ENCODE assay signal across 8 cellular contexts in genomic region chr1:113928129-113928949, GRCh38. TPM values are rescaled to one million over a fixed set of nuclear protein-coding genes. Genes with fewer than 3 reads are reported as not detected.
DNase-seq lines count a peak whose midpoint lies in the region; ATAC-seq, FAIRE-seq and TF ChIP-seq lines count a peak whose summit lies in the region.

No MANE protein-coding gene starts in this region.

- H2BK120ac ChIP-seq in H1 (replicated peaks; ENCODE audit: low read depth, low read length): no peak overlapping the region

- H3K4me1 ChIP-seq in Peyer's patch: peaks cover 0 to 22% (median 9%) of the 10 kb centered on the region in 4 donors
- H3K4me1 ChIP-seq in H1 (replicated peaks in 1 of 4; ENCODE audit: control insufficient read depth in 3 of 4, insufficient read depth in 4 of 4, low read length in 3 of 4): peaks cover 0 to 4% (median under 1%) of the 10 kb centered on the region in 4 experiments; a peak in 4 of 7 replicates

- H3K4me2 ChIP-seq in H1 (ENCODE audit: insufficient read depth in 1 of 2, low read depth in 2 of 2, low read length in 2 of 2): peak overlapping the region; percentile 81 to 84

- 61% methylated on average over 7 of the region's 7 CpGs; no CpG with 5 or more reads in 1 of the 2 experiments for WGBS in H1 (ENCODE audit: extremely low coverage in 1 of 2, insufficient coverage in 1 of 2, insufficient read length in 1 of 2, insufficient replicate concordance in 2 of 2, low coverage in 1 of 2, low lambda C conversion rate in 2 of 2, missing lambda C conversion rate in 1 of 2), 2 experiments

- no peak overlapping the region for H3K23ac ChIP-seq in H1 (ENCODE audit: insufficient read length)

- no peak overlapping the region for H2BK12ac ChIP-seq in H1 (ENCODE audit: low read depth, low read length)

- H2AK5ac ChIP-seq in H1 (ENCODE audit: low read depth, low read length): no peak overlapping the region

- H3K36me3 Mint-ChIP-seq in CD14-positive monocyte: peaks cover 0 to 2% of the 10 kb centered on the region in 2 donors
- H3K36me3 Mint-ChIP-seq in naive B cell: no peaks in the 10 kb centered on the region

- no peaks in the 10 kb centered on the region for H3K9me3 Mint-ChIP-seq in CD14-positive monocyte
- no peaks in the 10 kb centered on the region for H3K9me3 Mint-ChIP-seq in naive B cell

- H4K8ac ChIP-seq in H1 (ENCODE audit: extremely low read depth, insufficient read depth, low read length): no peak overlapping the region

- POLR2A ChIA-PET in H1 (lab: Charles Lee; ENCODE audit: partially characterized antibody): interaction anchor here (0.9 to 4.4 kb wide), 5 partner anchors 21 to 169 kb away, joined by 3 to 66 read pairs (median 5); partner anchors contain the start of genes AP4B1, DCLRE1B, PHTF1 and RSBN1

- no peak overlapping the region for H3K4ac ChIP-seq in H1 (replicated peaks; ENCODE audit: insufficient read length, low read depth, low read length)

- no peaks in the 10 kb centered on the region for H3K9me3 ChIP-seq in Peyer's patch
- H3K9me3 ChIP-seq in H1 (ENCODE audit: insufficient read depth in 2 of 2, low read depth in 1 of 2, low read length in 1 of 2): no peaks in the 10 kb centered on the region

- H2BK20ac ChIP-seq in H1 (ENCODE audit: low read length): no peak overlapping the region

- H3K14ac ChIP-seq in H1 (ENCODE audit: insufficient read length): no peak overlapping the region

- H4K5ac ChIP-seq in H1 (ENCODE audit: insufficient read length, low read depth, low read length): no peak overlapping the region

- H3K4me3 ChIP-seq in Peyer's patch (peak overlapping the region; percentile 68 to 98 (median 93)), H1 (ENCODE audit: extremely low read depth in 1 of 4, insufficient read depth in 2 of 4, low read depth in 3 of 4, low read length in 4 of 4) (peak overlapping the region; percentile 91 to 99 (median 94))

- H3K27me3 ChIP-seq in Peyer's patch (no peaks in the 10 kb centered on the region), H1 (replicated peaks in 1 of 4; ENCODE audit: control insufficient read depth in 3 of 4, extremely low read depth in 1 of 4, insufficient read depth in 3 of 4, low read length in 3 of 4) (no peaks in the 10 kb centered on the region; a peak in 1 of 7 replicates)

- H3K18ac ChIP-seq in H1 (ENCODE audit: extremely low read depth, low read length): no peak overlapping the region

- CTCF ChIA-PET in H1 (lab: Charles Lee; ENCODE audit: partially characterized antibody): interaction anchor here (0.8 to 4.5 kb wide), 4 partner anchors 12 to 35 kb away, joined by 3 to 20 read pairs (median 6); partner anchors contain the start of genes AP4B1 and DCLRE1B

- FAIRE-seq in H1 (lab: Jason Lieb, UNC): no peak

- H3K9ac ChIP-seq in H1 (replicated peaks in 1 of 4; ENCODE audit: extremely low read depth in 1 of 4, low read depth in 3 of 4, low read length in 3 of 4): peak overlapping the region in 1 of 4 experiments; percentile 35; a peak in 1 of 7 replicates

- no peak for TF ChIP-seq EP300 in H1 (IDR thresholded peaks at IDR 0.05; ENCODE audit: borderline replicate concordance in 1 of 2, low read depth in 2 of 2, low read length in 2 of 2)

- TF ChIP-seq RAD21 in H1 (IDR thresholded peaks at IDR 0.05 in 1 of 2, conservative IDR thresholded peaks at IDR 0.05 in 1 of 2; ENCODE audit: low read depth in 2 of 2, low read length in 2 of 2): no peak

- H2AFZ ChIP-seq in H1 (ENCODE audit: low read length): peak overlapping the region; percentile 97

- H3K4me1 Mint-ChIP-seq in CD14-positive monocyte (peaks cover 51% of the 10 kb centered on the region), naive B cell (peaks cover 47 to 50% (median 48%) of the 10 kb centered on the region in 3 donors)

- H4K91ac ChIP-seq in H1 (replicated peaks; ENCODE audit: insufficient read length, low read length): no peak overlapping the region

- intact Hi-C loops in CD14-positive monocyte (cut with micrococcal nuclease): no loop called here

- no peaks in the 10 kb centered on the region for H3K36me3 ChIP-seq in Peyer's patch
- H3K36me3 ChIP-seq in H1 (ENCODE audit: control insufficient read depth in 2 of 4, insufficient read depth in 4 of 4, low read length in 3 of 4): no peaks in the 10 kb centered on the region

- peak overlapping the region; percentile 95 to 99 for H3K4me3 Mint-ChIP-seq in CD14-positive monocyte
- H3K4me3 Mint-ChIP-seq in naive B cell: peak overlapping the region; percentile 86 to 100 (median 99)

- ATAC-seq in GM21529 (IDR thresholded peaks at IDR 0.05; ENCODE audit: unreplicated experiment) (peak; percentile 28), naive B cell (ENCODE audit: low read depth in 2 of 2) (no peak), HG03097 (IDR thresholded peaks at IDR 0.05; ENCODE audit: low FRiP score, unreplicated experiment) (no peak)

- H4K20me1 ChIP-seq in H1 (replicated peaks in 1 of 2; ENCODE audit: control insufficient read depth in 1 of 2, insufficient read depth in 2 of 2, low read length in 2 of 2): peaks cover 0 to 4% of the 10 kb centered on the region in 2 experiments

- H3K27ac Mint-ChIP-seq in CD14-positive monocyte (peak overlapping the region; percentile 98 to 100 (median 100)), naive B cell (peak overlapping the region; percentile 100)

- H2BK15ac ChIP-seq in H1 (ENCODE audit: low read length): no peak overlapping the region

- 0 out of 2 replicates have a peak, but pooled peaks cover 3% of the 10 kb centered on the region for H3K79me1 ChIP-seq in H1 (ENCODE audit: low read depth, low read length)

- TF ChIP-seq CTCF in CD14-positive monocyte (IDR thresholded peaks at IDR 0.05): no peak
- TF ChIP-seq CTCF in Peyer's patch (IDR thresholded peaks at IDR 0.05): no peak
- TF ChIP-seq CTCF in H1 (IDR thresholded peaks at IDR 0.05; ENCODE audit: control extremely low read depth in 1 of 3, insufficient read depth in 1 of 3, low read depth in 1 of 3, low read length in 3 of 3): no peak

- no peak overlapping the region for H3K56ac ChIP-seq in H1 (replicated peaks; ENCODE audit: insufficient read length, low read depth, low read length)

- H3K79me2 ChIP-seq in H1 (ENCODE audit: control insufficient read depth in 1 of 2, insufficient read depth in 2 of 2, low read length in 2 of 2): peaks cover 8 to 34% of the 10 kb centered on the region in 2 experiments

- H3K27ac ChIP-seq in Peyer's patch (peak overlapping the region; percentile 91 to 97 (median 94)), H1 (ENCODE audit: low read depth, low read length) (no peak overlapping the region)

- H3K23me2 ChIP-seq in H1 (ENCODE audit: low read depth, low read length): peaks cover 12% of the 10 kb centered on the region

- H2BK5ac ChIP-seq in H1 (ENCODE audit: low read depth, low read length): no peak overlapping the region

- no peak for DNase-seq in CD14-positive monocyte (ENCODE audit: low spot score)
- no peak for DNase-seq in Peyer's patch
- no peak for DNase-seq in H1 (ENCODE audit: low read depth in 1 of 2, low spot score in 2 of 2)
- no peak for DNase-seq in naive B cell
- no peak for DNase-seq in H4 (ENCODE audit: low spot score)
- no peak for DNase-seq in NK-92 (lab: John Stamatoyannopoulos, UW; ENCODE audit: unreplicated experiment)

- TF ChIP-seq POLR2A in Peyer's patch (IDR thresholded peaks at IDR 0.05) (no peak), H1 (IDR thresholded peaks at IDR 0.05; ENCODE audit: control extremely low read depth in 1 of 2, low read depth in 2 of 2, low read length in 2 of 2) (no peak)

- peaks cover 1 to 5% (median 2%) of the 10 kb centered on the region in 3 donors for H3K27me3 Mint-ChIP-seq in CD14-positive monocyte (ENCODE audit: low read depth in 3 of 3)
- no peaks in the 10 kb centered on the region for H3K27me3 Mint-ChIP-seq in naive B cell

RNA-seq across cellular contexts. Expression of gene HIPK1, which starts 0.8 kb away (rescaled TPM):
- polyA plus RNA-seq in CD14-positive monocyte (10 to 100 TPM; 10.1 to 14.8 TPM), H1 (2011; rRNA removed) (40.4 and 46.2 TPM in 2 replicates), naive B cell (ENCODE audit: low read depth in 6 of 6) (1 to 10 TPM in 5 of 6 donors, under 1 TPM in 1; 0.08 to 8.6 (median 6.4) TPM)
- 10 to 100 TPM; 34.7 to 51.2 (median 42.1) TPM for total RNA-seq in Peyer's patch
- total RNA-seq in H1 (2021; fragmentation: NEBNext Ultra II Directional; extraction: Animal tissue kit (Norgen Biotek cat#: 25700)): 63.0 and 64.3 TPM in 2 replicates
- polyA plus RNA-seq in H1 (2011; cell fraction: cytosol; rRNA removed): 29.4 TPM
- polyA plus RNA-seq in H1 (2011; cell fraction: nucleus; rRNA removed): 45.2 TPM
- 21.2 to 32.8 TPM (median 26.6 TPM) in 4 replicates for polyA plus RNA-seq in H1 (2012, experiment 1 of 2)
- 3.0 TPM for polyA plus RNA-seq in H1 (2012, experiment 2 of 2)
- polyA plus RNA-seq in H1 (2013, experiment 1 of 2): 20.3 TPM
- polyA plus RNA-seq in H1 (2013, experiment 2 of 2): 19.9 TPM
- 191 and 223 TPM in 2 replicates for polyA minus RNA-seq in H1 (2011; rRNA and poly(A)+ RNA removed)
- 62.8 TPM for polyA minus RNA-seq in H1 (2011; cell fraction: cytosol; rRNA and poly(A)+ RNA removed)
- 55.2 TPM for polyA minus RNA-seq in H1 (2011; cell fraction: nucleus; rRNA and poly(A)+ RNA removed)
- 8.3 and 11.8 TPM in 2 replicates for total RNA-seq in H4 (2014; rRNA removed; shearing (Covaris generic))

RNA-seq across cellular contexts. Expression of gene DCLRE1B, which starts 23.2 kb away (rescaled TPM):
- 1 to 10 TPM; 4.5 to 5.7 TPM for polyA plus RNA-seq in CD14-positive monocyte
- total RNA-seq in Peyer's patch: 1 to 10 TPM in 3 of 4 donors, under 1 TPM in 1; 0.53 to 5.8 (median 3.2) TPM
- 11.0 TPM in 2 replicates for total RNA-seq in H1 (2021; fragmentation: NEBNext Ultra II Directional; extraction: Animal tissue kit (Norgen Biotek cat#: 25700))
- 5.5 and 7.8 TPM in 2 replicates for polyA plus RNA-seq in H1 (2011; rRNA removed)
- polyA plus RNA-seq in H1 (2011; cell fraction: cytosol; rRNA removed): 5.2 TPM
- polyA plus RNA-seq in H1 (2011; cell fraction: nucleus; rRNA removed): 5.7 TPM
- 6.7 to 9.3 TPM (median 8.8 TPM) in 4 replicates for polyA plus RNA-seq in H1 (2012, experiment 1 of 2)
- polyA plus RNA-seq in H1 (2012, experiment 2 of 2): 4.9 TPM
- 7.4 TPM for polyA plus RNA-seq in H1 (2013, experiment 1 of 2)
- polyA plus RNA-seq in H1 (2013, experiment 2 of 2): 6.6 TPM
- 8.0 and 8.9 TPM in 2 replicates for polyA minus RNA-seq in H1 (2011; rRNA and poly(A)+ RNA removed)
- polyA minus RNA-seq in H1 (2011; cell fraction: cytosol; rRNA and poly(A)+ RNA removed): 8.0 TPM
- polyA minus RNA-seq in H1 (2011; cell fraction: nucleus; rRNA and poly(A)+ RNA removed): 3.5 TPM
- 1 to 10 TPM; 2.7 to 7.5 (median 5.0) TPM for polyA plus RNA-seq in naive B cell (ENCODE audit: low read depth in 6 of 6)
- total RNA-seq in H4 (2014; rRNA removed; shearing (Covaris generic)): 5.7 and 6.0 TPM in 2 replicates

RNA-seq across cellular contexts. Expression of gene AP4B1, which starts 23.7 kb away (rescaled TPM):
- polyA plus RNA-seq in CD14-positive monocyte (1 to 10 TPM; 3.5 to 6.1 TPM), H1 (2011; rRNA removed) (7.5 and 9.0 TPM in 2 replicates), naive B cell (ENCODE audit: low read depth in 6 of 6) (10 to 100 TPM; 13.6 to 24.6 (median 15.8) TPM)
- total RNA-seq in Peyer's patch: 10 to 100 TPM; 20.8 to 45.8 (median 40.1) TPM
- total RNA-seq in H1 (2021; fragmentation: NEBNext Ultra II Directional; extraction: Animal tissue kit (Norgen Biotek cat#: 25700)): 8.9 and 11.7 TPM in 2 replicates
- polyA plus RNA-seq in H1 (2011; cell fraction: cytosol; rRNA removed): 13.3 TPM
- polyA plus RNA-seq in H1 (2011; cell fraction: nucleus; rRNA removed): 11.7 TPM
- polyA plus RNA-seq in H1 (2012, experiment 1 of 2): 11.6 to 14.0 TPM (median 11.8 TPM) in 4 replicates
- 2.1 TPM for polyA plus RNA-seq in H1 (2012, experiment 2 of 2)
- 7.6 TPM for polyA plus RNA-seq in H1 (2013, experiment 1 of 2)
- polyA plus RNA-seq in H1 (2013, experiment 2 of 2): 6.7 TPM
- 7.9 and 10.9 TPM in 2 replicates for polyA minus RNA-seq in H1 (2011; rRNA and poly(A)+ RNA removed)
- polyA minus RNA-seq in H1 (2011; cell fraction: cytosol; rRNA and poly(A)+ RNA removed): 6.4 TPM
- 6.9 TPM for polyA minus RNA-seq in H1 (2011; cell fraction: nucleus; rRNA and poly(A)+ RNA removed)
- 6.9 and 9.4 TPM in 2 replicates for total RNA-seq in H4 (2014; rRNA removed; shearing (Covaris generic))

RNA-seq across cellular contexts. Expression of gene BCL2L15, which starts 41.0 kb away (rescaled TPM):
- polyA plus RNA-seq in CD14-positive monocyte: not detected
- total RNA-seq in Peyer's patch: 100 to 1,000 TPM in 3 of 4 donors, 10 to 100 TPM in 1; 38.0 to 249 (median 119) TPM
- total RNA-seq in H1 (2021; fragmentation: NEBNext Ultra II Directional; extraction: Animal tissue kit (Norgen Biotek cat#: 25700)): 0.11 and 0.32 TPM in 2 replicates
- polyA plus RNA-seq in H1 (2011; rRNA removed): 0.22 and 0.36 TPM in 2 replicates
- 0.05 TPM for polyA plus RNA-seq in H1 (2011; cell fraction: cytosol; rRNA removed)
- 0.06 TPM for polyA plus RNA-seq in H1 (2011; cell fraction: nucleus; rRNA removed)
- polyA plus RNA-seq in H1 (2012, experiment 1 of 2): 0.05 to 1.4 TPM in 2 of 4 replicates, not detected in the others
- polyA plus RNA-seq in H1 (2012, experiment 2 of 2): not detected
- 0.26 TPM for polyA plus RNA-seq in H1 (2013, experiment 1 of 2)
- polyA plus RNA-seq in H1 (2013, experiment 2 of 2): 1.2 TPM
- polyA minus RNA-seq in H1 (2011; rRNA and poly(A)+ RNA removed): 0.16 TPM in 1 of 2 replicates, not detected in the other
- polyA minus RNA-seq in H1 (2011; cell fraction: cytosol; rRNA and poly(A)+ RNA removed): not detected
- polyA minus RNA-seq in H1 (2011; cell fraction: nucleus; rRNA and poly(A)+ RNA removed): 0.30 TPM
- polyA plus RNA-seq in naive B cell (ENCODE audit: low read depth in 6 of 6): under 1 TPM in 2 of 6 donors, not detected in 4; 0.05 TPM
- total RNA-seq in H4 (2014; rRNA removed; shearing (Covaris generic)): not detected in 2 replicates

RNA-seq across cellular contexts. Expression of gene OLFML3, which starts 50.9 kb away (rescaled TPM):
- polyA plus RNA-seq in CD14-positive monocyte: under 1 TPM; 0.28 to 0.37 TPM
- 10 to 100 TPM in 1 of 4 donors, 1 to 10 TPM in 3; 3.3 to 12.0 (median 7.8) TPM for total RNA-seq in Peyer's patch
- 55.3 and 56.0 TPM in 2 replicates for total RNA-seq in H1 (2021; fragmentation: NEBNext Ultra II Directional; extraction: Animal tissue kit (Norgen Biotek cat#: 25700))
- 72.1 and 72.3 TPM in 2 replicates for polyA plus RNA-seq in H1 (2011; rRNA removed)
- 59.2 TPM for polyA plus RNA-seq in H1 (2011; cell fraction: cytosol; rRNA removed)
- polyA plus RNA-seq in H1 (2011; cell fraction: nucleus; rRNA removed): 50.6 TPM
- polyA plus RNA-seq in H1 (2012, experiment 1 of 2): 79.9 to 91.4 TPM (median 85.9 TPM) in 4 replicates
- polyA plus RNA-seq in H1 (2012, experiment 2 of 2): 108 TPM
- 129 TPM for polyA plus RNA-seq in H1 (2013, experiment 1 of 2)
- polyA plus RNA-seq in H1 (2013, experiment 2 of 2): 127 TPM
- polyA minus RNA-seq in H1 (2011; rRNA and poly(A)+ RNA removed): 44.8 and 47.2 TPM in 2 replicates
- polyA minus RNA-seq in H1 (2011; cell fraction: cytosol; rRNA and poly(A)+ RNA removed): 24.4 TPM
- polyA minus RNA-seq in H1 (2011; cell fraction: nucleus; rRNA and poly(A)+ RNA removed): 13.5 TPM
- not detected for polyA plus RNA-seq in naive B cell (ENCODE audit: low read depth in 6 of 6)
- 8.4 and 12.6 TPM in 2 replicates for total RNA-seq in H4 (2014; rRNA removed; shearing (Covaris generic))
